In the genomic region with DNA sequence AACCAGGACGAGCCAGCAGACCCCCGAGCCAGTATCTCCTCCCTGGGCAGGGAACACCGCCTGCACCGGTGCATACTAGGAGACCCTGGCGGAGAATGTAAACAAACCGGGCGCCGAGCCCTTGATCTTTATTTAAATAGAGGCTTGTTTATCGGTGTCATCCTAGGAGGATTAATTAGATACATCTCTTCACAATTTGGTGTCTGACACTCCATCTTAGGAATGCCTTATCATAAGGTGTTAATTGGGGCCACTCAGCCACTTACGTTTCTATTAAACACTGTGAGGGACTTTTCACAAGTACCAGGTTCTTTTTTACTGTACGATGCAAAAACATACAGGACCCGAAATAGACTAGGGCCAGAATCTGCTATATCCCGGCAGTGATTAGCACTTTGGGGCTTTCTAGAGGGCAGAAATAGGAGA, we compare ENCODE assay signal across 10 cellular contexts. TPM values are rescaled to one million over a fixed set of nuclear protein-coding genes. Genes with fewer than 3 reads are reported as not detected.
DNase-seq lines count a peak whose midpoint lies in the region; ATAC-seq and TF ChIP-seq lines count a peak whose summit lies in the region.
"Had no signal": no experiment of that assay in that cellular context is flagged by ENCODE, and none has a peak within 500 bp of the region (broad histone marks: within the 10 kb centered on the region; RNA-seq: fewer than 3 reads in every experiment).

No MANE protein-coding gene starts in this region.

- H3K4me1 Mint-ChIP-seq in activated T-cell treated with anti-CD3 and anti-CD28 coated beads, Interleukin-2, amount 50 U/mL, for 4 hours (ENCODE audit: low read depth), result peaks cover 29% of the 10 kb centered on the region
- H3K4me1 Mint-ChIP-seq in activated naive CD8-positive, alpha-beta T cell (ENCODE audit: low read depth), result peaks cover 32% of the 10 kb centered on the region

- no peaks in the 10 kb centered on the region for H3K9me3 Mint-ChIP-seq in activated T-cell treated with anti-CD3 and anti-CD28 coated beads, Interleukin-2, amount 50 U/mL, for 4 hours
- no peaks in the 10 kb centered on the region for H3K9me3 Mint-ChIP-seq in activated naive CD8-positive, alpha-beta T cell (ENCODE audit: low read depth)

- DNase-seq in activated T-cell treated with anti-CD3 and anti-CD28 coated beads, Interleukin-2, amount 50 U/mL, for 4 hours, result no peak
- DNase-seq in activated T-cell treated with anti-CD3 and anti-CD28 coated beads, Interleukin-2, amount 50 U/mL, for 1 hour, result no peak
- DNase-seq in lower lobe of right lung (no peak), thoracic aorta (ENCODE audit: low spot score) (no peak), NCI-H1436 (lab: John Stamatoyannopoulos, UW) (no peak), NCI-H1048 (lab: John Stamatoyannopoulos, UW) (no peak)
- DNase-seq: DMS153, NCI-H1105 had no signal

- ATAC-seq in activated T-cell treated with anti-CD3 and anti-CD28 coated beads, Interleukin-2, amount 50 U/mL, for 4 hours, result no peak
- ATAC-seq in lower lobe of right lung, result no peak
- no peak for ATAC-seq in thoracic aorta (ENCODE audit: insufficient number of reproducible peaks, low FRiP score, low read depth)
- ATAC-seq in HG02588 (IDR thresholded peaks at IDR 0.05; ENCODE audit: unreplicated experiment), result no peak

- TF ChIP-seq CTCF in lower lobe of right lung (IDR thresholded peaks at IDR 0.05) (no peak), thoracic aorta (IDR thresholded peaks at IDR 0.05) (no peak)

- H3K4me1 ChIP-seq in lower lobe of right lung, result peaks cover 26% of the 10 kb centered on the region
- H3K4me1 ChIP-seq in thoracic aorta (ENCODE audit: control insufficient read depth in 1 of 2, low read depth in 2 of 2), result peaks cover 3 to 21% of the 10 kb centered on the region in 2 donors

- H3K27me3 Mint-ChIP-seq in activated T-cell treated with anti-CD3 and anti-CD28 coated beads, Interleukin-2, amount 50 U/mL, for 4 hours (ENCODE audit: low read depth), result peaks cover 46% of the 10 kb centered on the region
- peaks cover 14% of the 10 kb centered on the region for H3K27me3 Mint-ChIP-seq in activated naive CD8-positive, alpha-beta T cell

- H3K9me3 ChIP-seq in lower lobe of right lung, result no peaks in the 10 kb centered on the region
- no peaks in the 10 kb centered on the region for H3K9me3 ChIP-seq in thoracic aorta

- H3K27ac ChIP-seq in lower lobe of right lung, result no peak overlapping the region
- no peak overlapping the region for H3K27ac ChIP-seq in thoracic aorta

- H3K4me3 ChIP-seq in lower lobe of right lung (peak overlapping the region; percentile 66), thoracic aorta (peak overlapping the region; percentile 79)

- intact Hi-C loops in lower lobe of right lung (cut with DNase I), result no loop called here

- H3K36me3 Mint-ChIP-seq in activated T-cell treated with anti-CD3 and anti-CD28 coated beads, Interleukin-2, amount 50 U/mL, for 4 hours (ENCODE audit: insufficient read depth), result peaks cover 5% of the 10 kb centered on the region
- H3K36me3 Mint-ChIP-seq in activated naive CD8-positive, alpha-beta T cell, result peaks cover 4% of the 10 kb centered on the region

- H3K27me3 ChIP-seq in lower lobe of right lung (ENCODE audit: low read depth) (peaks cover 67% of the 10 kb centered on the region), thoracic aorta (replicated peaks; ENCODE audit: insufficient read depth) (peaks cover 16% of the 10 kb centered on the region)

- H3K4me3 Mint-ChIP-seq in activated T-cell treated with anti-CD3 and anti-CD28 coated beads, Interleukin-2, amount 50 U/mL, for 4 hours, result peak overlapping the region; percentile 86
- H3K4me3 Mint-ChIP-seq in activated naive CD8-positive, alpha-beta T cell, result peak overlapping the region; percentile 95

- H3K36me3 ChIP-seq in lower lobe of right lung (no peaks in the 10 kb centered on the region), thoracic aorta (no peaks in the 10 kb centered on the region)

- H3K27ac Mint-ChIP-seq in activated naive CD8-positive, alpha-beta T cell, result no peak overlapping the region

RNA-seq across cellular contexts. Expression of a gene that starts 8.0 kb away (rescaled TPM):
- total RNA-seq in activated T-cell treated with anti-CD3 and anti-CD28 coated beads, Interleukin-2, amount 50 U/mL, for 4 hours, result 1 to 10 TPM; 2.7 to 7.3 (median 6.1) TPM
- total RNA-seq in lower lobe of right lung (1.9 TPM), thoracic aorta (1 to 10 TPM in 1 of 2 donors, under 1 TPM in 1; 0.63 to 4.6 TPM)
